16 cellular contexts compared by ENCODE assay signal in genomic region chr1:229022595-229023350, GRCh38.
DNase-seq lines count a peak whose midpoint lies in the region; ATAC-seq lines count a peak whose summit lies in the region.
"Had no signal": no experiment of that assay in that cellular context is flagged by ENCODE, and none has a peak within 500 bp of the region (broad histone marks: within the 10 kb centered on the region; RNA-seq: fewer than 3 reads in every experiment).

No MANE protein-coding gene starts in this region.

- no peak for ATAC-seq in GM19467 (IDR thresholded peaks at IDR 0.05; ENCODE audit: unreplicated experiment)
- ATAC-seq: activated CD8-positive, alpha-beta T cell treated with anti-CD3 and anti-CD28 coated beads, Interleukin-2, amount 10 ng/mL, durations not matched to agents 7 days and 5 days had no signal

- peak; percentile 19 for DNase-seq in CD1c-positive myeloid dendritic cell (ENCODE audit: extremely low spot score)
- peak; percentile 57 for DNase-seq in NCI-H2227 (lab: John Stamatoyannopoulos, UW; ENCODE audit: unreplicated experiment)
- DNase-seq in mucosa of gallbladder (ENCODE audit: low spot score): peak; percentile 8
- no peak for DNase-seq in NCI-H146 treated with DMSO at 0.1 percent for 48 hours (lab: John Stamatoyannopoulos, UW; ENCODE audit: unreplicated experiment)
- no peak for DNase-seq in DMS114 treated with DMSO at 0.1 percent for 48 hours (lab: John Stamatoyannopoulos, UW; ENCODE audit: unreplicated experiment)
- DNase-seq in 8988T: no peak
- DNase-seq: activated CD8-positive, alpha-beta T cell treated with anti-CD3 and anti-CD28 coated beads, Interleukin-2, amount 10 ng/mL, durations not matched to agents 7 days and 5 days; activated effector memory CD4-positive, alpha-beta T cell treated with anti-CD3 and anti-CD28 coated beads, Interleukin-2, amount 50 U/mL, for 16 hours; DMS79 treated with DMSO at 0.1 percent for 48 hours; effector CD8-positive, alpha-beta T cell; HFFc6; NCI-H526; stimulated activated CD4-positive, alpha-beta T cell treated with anti-CD3 and anti-CD28 coated beads, Interleukin-2, amount 100 ng/mL, for 24 hours; upper lobe of right lung had no signal

- peak overlapping the region; percentile 80 for H3K27ac ChIP-seq in cingulate gyrus (ENCODE audit: low read depth, low read length)
- H3K27ac ChIP-seq: upper lobe of right lung had no signal

Comparison
In these comparisons a context has a peak if more than half of its experiments do, and no peak if none do; other contexts are left out.
1. DNase-seq: peak in CD1c-positive myeloid dendritic cell (single experiment), NCI-H2227 (single experiment) and mucosa of gallbladder (single experiment); none in NCI-H146 treated with DMSO at 0.1 percent for 48 hours (single experiment), DMS114 treated with DMSO at 0.1 percent for 48 hours (single experiment) and 8988T (single experiment).